ENCODE assay signal across 20 cellular contexts in the genomic region with DNA sequence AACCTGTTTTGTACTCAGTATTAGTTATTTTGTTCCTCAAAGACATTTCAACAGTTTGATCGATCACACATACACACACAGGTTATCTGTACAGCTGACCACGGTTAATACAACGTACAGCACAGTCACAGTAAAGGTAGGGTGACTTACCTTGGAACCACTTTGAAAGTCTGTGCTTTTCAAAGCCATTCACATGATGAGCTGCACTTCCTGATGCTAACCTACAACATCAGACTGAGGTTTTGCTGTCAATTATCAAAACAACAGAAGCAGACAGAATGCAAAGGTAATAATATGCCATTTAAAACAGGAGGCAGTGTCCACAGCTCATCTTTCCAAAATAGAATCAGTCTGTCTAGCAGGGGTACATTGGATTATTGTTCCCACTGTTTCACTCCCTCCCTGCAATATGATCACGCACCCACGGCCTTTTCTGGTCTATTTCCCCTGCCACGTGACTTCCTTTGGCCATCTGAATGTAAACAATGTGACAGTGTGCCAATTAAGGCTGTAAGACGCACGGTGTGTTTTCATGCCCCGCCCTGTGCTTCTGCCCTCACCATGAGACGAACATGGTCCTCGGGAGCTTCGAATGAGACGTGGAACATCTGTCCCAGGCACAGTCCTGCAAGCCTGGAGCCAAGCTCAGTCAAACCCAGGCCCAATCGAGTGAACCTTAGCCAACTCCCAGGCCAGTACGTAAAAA.
DNase-seq lines count a peak whose midpoint lies in the region; ATAC-seq, FAIRE-seq and TF ChIP-seq lines count a peak whose summit lies in the region.
"Had no signal": no experiment of that assay in that cellular context is flagged by ENCODE, and none has a peak within 500 bp of the region (broad histone marks: within the 10 kb centered on the region; RNA-seq: fewer than 3 reads in every experiment).

No MANE protein-coding gene starts in this region.

- peaks cover 45% of the 10 kb centered on the region for H3F3A ChIP-seq in SK-N-SH (replicated peaks; ENCODE audit: insufficient read depth)

- H3K9me3 ChIP-seq in A549 (no peaks in the 10 kb centered on the region), SK-N-SH (no peaks in the 10 kb centered on the region), OCI-LY7 (ENCODE audit: low read length) (no peaks in the 10 kb centered on the region)

- H3K4me3 ChIP-seq in A549 (no peak overlapping the region), SK-N-SH (ENCODE audit: low read depth in 2 of 2, low read length in 1 of 2) (no peak overlapping the region), OCI-LY7 (ENCODE audit: low read depth, low read length, poor library complexity, severe bottlenecking) (no peak overlapping the region)
- H3K4me3 ChIP-seq: GM23248, skin epidermis had no signal

- H3K27me3 ChIP-seq in SK-N-SH (ENCODE audit: insufficient read depth), result no peaks in the 10 kb centered on the region

- TF ChIP-seq POLR2A in A549 (IDR thresholded peaks at IDR 0.05; ENCODE audit: low read length), result no peak

- H3K9ac ChIP-seq in SK-N-SH, result peak overlapping the region; percentile 50; the same call in 1 of the 2 replicates
- H3K9ac ChIP-seq: GM23248 had no signal

- intact Hi-C loops in activated CD8-positive, alpha-beta T cell treated with anti-CD3 and anti-CD28 coated beads for 36 hours (cut with micrococcal nuclease), result no loop called here
- intact Hi-C loops in OCI-LY7 (cut with micrococcal nuclease; ENCODE audit: unreplicated experiment), result no loop called here

- BruUV-seq in OCI-LY7 (replicated peaks; lab: Mats Ljungman, UMichigan), result no TSS peak

- TF ChIP-seq RAD21 in A549 (conservative IDR thresholded peaks at IDR 0.05 in 1 of 2, IDR thresholded peaks at IDR 0.05 in 1 of 2) (no peak), SK-N-SH (IDR thresholded peaks at IDR 0.05; ENCODE audit: low read length) (no peak)

- H3K27me3 Mint-ChIP-seq in glutamatergic neuron (ENCODE audit: unreplicated experiment), result no peaks in the 10 kb centered on the region
- H3K27me3 Mint-ChIP-seq in activated CD8-positive, alpha-beta T cell treated with anti-CD3 and anti-CD28 coated beads for 36 hours, result no peaks in the 10 kb centered on the region
- H3K27me3 Mint-ChIP-seq: memory B cell; stimulated activated naive CD8-positive, alpha-beta T cell treated with anti-CD3 and anti-CD28 coated beads, Interleukin-15, Interleukin-2, amounts not matched to agents 100 ng/mL and 50 ng/mL, for 24 hours had no signal

- no peak for ATAC-seq in A549
- ATAC-seq in activated CD8-positive, alpha-beta T cell treated with anti-CD3 and anti-CD28 coated beads for 36 hours, result no peak

- H3K27ac Mint-ChIP-seq in glutamatergic neuron (ENCODE audit: unreplicated experiment), result peak overlapping the region; percentile 64
- no peak overlapping the region for H3K27ac Mint-ChIP-seq in activated CD8-positive, alpha-beta T cell treated with anti-CD3 and anti-CD28 coated beads for 36 hours
- H3K27ac Mint-ChIP-seq: activated naive CD8-positive, alpha-beta T cell treated with anti-CD3 and anti-CD28 coated beads for 36 hours; memory B cell; stimulated activated naive CD8-positive, alpha-beta T cell treated with anti-CD3 and anti-CD28 coated beads, Interleukin-15, Interleukin-2, amounts not matched to agents 100 ng/mL and 50 ng/mL, for 24 hours had no signal

- H3K4me2 ChIP-seq in A549, result no peak overlapping the region
- H3K4me2 ChIP-seq in SK-N-SH, result peak overlapping the region; percentile 5; the same call in 1 of the 2 replicates
- no peak overlapping the region for H3K4me2 ChIP-seq in OCI-LY7 (ENCODE audit: low read length)

- H3K36me3 ChIP-seq in SK-N-SH (replicated peaks in 1 of 2; ENCODE audit: control insufficient read depth in 1 of 2, insufficient read depth in 2 of 2, low read length in 1 of 2), result peaks cover 0 to 20% of the 10 kb centered on the region in 2 experiments
- no peaks in the 10 kb centered on the region for H3K36me3 ChIP-seq in OCI-LY7 (ENCODE audit: insufficient read depth, low read length)
- H3K36me3 ChIP-seq: WERI-Rb-1 had no signal

- POLR2A ChIA-PET in A549 (lab: Yijun Ruan, JAX) (no interaction called here), SK-N-SH (lab: Yijun Ruan, JAX) (no interaction called here), OCI-LY7 (lab: Charles Lee) (interaction anchor here (0.6 kb wide), 1 partner anchor 65 kb away, joined by 3 read pairs; no protein-coding TSS in a partner anchor)
- POLR2A ChIA-PET in activated CD8-positive, alpha-beta T cell treated with anti-CD3 and anti-CD28 coated beads for 36 hours (lab: Charles Lee), result no interaction called here

- TF ChIP-seq CTCF in A549 (IDR thresholded peaks at IDR 0.05), result no peak
- TF ChIP-seq CTCF in SK-N-SH (IDR thresholded peaks at IDR 0.05), result no peak
- TF ChIP-seq CTCF in glutamatergic neuron (IDR thresholded peaks at IDR 0.05; ENCODE audit: partially characterized antibody, unreplicated experiment), result no peak
- no peak for TF ChIP-seq CTCF in activated CD8-positive, alpha-beta T cell treated with anti-CD3 and anti-CD28 coated beads for 36 hours (IDR thresholded peaks at IDR 0.05)
- TF ChIP-seq CTCF in OCI-LY7 (conservative IDR thresholded peaks at IDR 0.05; ENCODE audit: low read length), result no peak

- H3K79me2 ChIP-seq in SK-N-SH (ENCODE audit: insufficient read depth) (peaks cover 100% of the 10 kb centered on the region), OCI-LY7 (ENCODE audit: insufficient read depth, low read depth, low read length) (no peaks in the 10 kb centered on the region)

- H3K9me2 ChIP-seq in SK-N-SH, result no peaks in the 10 kb centered on the region
- no peaks in the 10 kb centered on the region for H3K9me2 ChIP-seq in OCI-LY7 (ENCODE audit: insufficient read depth, low read length)

- no peaks in the 10 kb centered on the region for H3K36me3 Mint-ChIP-seq in glutamatergic neuron (ENCODE audit: unreplicated experiment)
- H3K36me3 Mint-ChIP-seq in activated CD8-positive, alpha-beta T cell treated with anti-CD3 and anti-CD28 coated beads for 36 hours (ENCODE audit: low read depth), result no peaks in the 10 kb centered on the region
- H3K36me3 Mint-ChIP-seq: activated naive CD8-positive, alpha-beta T cell treated with anti-CD3 and anti-CD28 coated beads for 36 hours; memory B cell had no signal

- no peaks in the 10 kb centered on the region for H3K9me3 Mint-ChIP-seq in glutamatergic neuron (ENCODE audit: unreplicated experiment)
- no peaks in the 10 kb centered on the region for H3K9me3 Mint-ChIP-seq in activated CD8-positive, alpha-beta T cell treated with anti-CD3 and anti-CD28 coated beads for 36 hours
- H3K9me3 Mint-ChIP-seq: activated naive CD8-positive, alpha-beta T cell treated with anti-CD3 and anti-CD28 coated beads for 36 hours; memory B cell; stimulated activated naive CD8-positive, alpha-beta T cell treated with anti-CD3 and anti-CD28 coated beads, Interleukin-15, Interleukin-2, amounts not matched to agents 100 ng/mL and 50 ng/mL, for 24 hours had no signal

- no peak for TF ChIP-seq EP300 in A549 (IDR thresholded peaks at IDR 0.05)
- TF ChIP-seq EP300 in SK-N-SH (IDR thresholded peaks at IDR 0.05; ENCODE audit: borderline replicate concordance in 1 of 2, low read depth in 1 of 2, low read length in 1 of 2), result no peak

- H3K4me1 Mint-ChIP-seq in glutamatergic neuron (ENCODE audit: low read depth, unreplicated experiment), result peaks cover 14% of the 10 kb centered on the region
- H3K4me1 Mint-ChIP-seq in activated CD8-positive, alpha-beta T cell treated with anti-CD3 and anti-CD28 coated beads for 36 hours (ENCODE audit: low read depth), result no peaks in the 10 kb centered on the region
- H3K4me1 Mint-ChIP-seq: activated naive CD8-positive, alpha-beta T cell treated with anti-CD3 and anti-CD28 coated beads for 36 hours; memory B cell had no signal

- DNase-seq in A549 (ENCODE audit: low read depth in 1 of 2, low spot score in 1 of 2) (no peak), COLO668 (lab: John Stamatoyannopoulos, UW; ENCODE audit: unreplicated experiment) (peak; percentile 27), SK-N-SH (no peak), glutamatergic neuron (no peak), OCI-LY7 (ENCODE audit: low spot score) (no peak), NCI-H2081 treated with DMSO at 0.1 percent for 48 hours (lab: John Stamatoyannopoulos, UW) (no peak)
- DNase-seq in activated CD8-positive, alpha-beta T cell treated with anti-CD3 and anti-CD28 coated beads for 36 hours, result no peak
- no peak for DNase-seq in effector CD4-positive, alpha-beta T cell
- DNase-seq: activated naive CD8-positive, alpha-beta T cell treated with anti-CD3 and anti-CD28 coated beads for 36 hours; AML-193; cerebellar nuclear complex; DMS79 treated with DMSO at 0.1 percent for 48 hours; GM23248; MV-4-11; OCI-M1; WERI-Rb-1 had no signal

- WGBS in A549 (ENCODE audit: missing lambda C conversion rate), result 66% methylated on average over 15 of the region's 15 CpGs
- 83% methylated on average over 15 of the region's 15 CpGs for WGBS in SK-N-SH (ENCODE audit: low lambda C conversion rate)

- H3K27ac ChIP-seq in A549 (no peak overlapping the region), SK-N-SH (ENCODE audit: low read depth in 2 of 2, low read length in 1 of 2) (peak overlapping the region; percentile 45 to 99), OCI-LY7 (ENCODE audit: low read depth, low read length, poor library complexity, severe bottlenecking) (no peak overlapping the region)
- H3K27ac ChIP-seq: GM23248, skin epidermis, WERI-Rb-1 had no signal

- H3K4me1 ChIP-seq in A549 (no peaks in the 10 kb centered on the region), SK-N-SH (ENCODE audit: control insufficient read depth in 1 of 2, insufficient read depth in 2 of 2, low read depth in 1 of 2, low read length in 1 of 2) (peaks cover 7 to 56% of the 10 kb centered on the region in 2 experiments), OCI-LY7 (ENCODE audit: insufficient read depth, low read length, poor library complexity, severe bottlenecking) (no peaks in the 10 kb centered on the region)

- H4K20me1 ChIP-seq in SK-N-SH (ENCODE audit: insufficient read depth) (no peaks in the 10 kb centered on the region), OCI-LY7 (ENCODE audit: insufficient read depth, low read length) (no peaks in the 10 kb centered on the region)

- peak; percentile 63 for FAIRE-seq in A549 (lab: Jason Lieb, UNC)
- FAIRE-seq: endothelial cell of umbilical vein had no signal

- CTCF ChIA-PET in A549 (lab: Yijun Ruan, JAX), result interaction anchor here (0.6 to 24.5 kb wide), 6 partner anchors 38 to 609 kb away, joined by 3 to 346 read pairs (median 4); no protein-coding TSS in a partner anchor
- CTCF ChIA-PET in SK-N-SH (lab: Yijun Ruan, JAX), result interaction anchor here (2.5 kb wide), 1 partner anchor 41 kb away, joined by 13 read pairs; no protein-coding TSS in a partner anchor
- CTCF ChIA-PET in activated CD8-positive, alpha-beta T cell treated with anti-CD3 and anti-CD28 coated beads for 36 hours (lab: Charles Lee), result interaction anchor here (0.6 to 1.5 kb wide), 3 partner anchors 11 to 608 kb away, joined by 3 to 5 read pairs (median 4); no protein-coding TSS in a partner anchor
- CTCF ChIA-PET in OCI-LY7 (lab: Charles Lee; ENCODE audit: unreplicated experiment), result no interaction called here

- H3K4me3 Mint-ChIP-seq in glutamatergic neuron (ENCODE audit: unreplicated experiment), result no peak overlapping the region
- no peak overlapping the region for H3K4me3 Mint-ChIP-seq in activated CD8-positive, alpha-beta T cell treated with anti-CD3 and anti-CD28 coated beads for 36 hours
- H3K4me3 Mint-ChIP-seq: activated naive CD8-positive, alpha-beta T cell treated with anti-CD3 and anti-CD28 coated beads for 36 hours; memory B cell; stimulated activated naive CD8-positive, alpha-beta T cell treated with anti-CD3 and anti-CD28 coated beads, Interleukin-15, Interleukin-2, amounts not matched to agents 100 ng/mL and 50 ng/mL, for 24 hours had no signal

- no peak overlapping the region for H2AFZ ChIP-seq in SK-N-SH (ENCODE audit: low read depth)
- H2AFZ ChIP-seq in OCI-LY7 (ENCODE audit: low read length), result no peak overlapping the region
- H2AFZ ChIP-seq: GM23248 had no signal

Comparison
In these comparisons a context has a peak if more than half of its experiments do, and no peak if none do; other contexts are left out.
1. H3K27ac ChIP-seq: peak in SK-N-SH (2 of 2); none in A549 (0 of 2) and OCI-LY7 (single experiment).